In the genomic region with DNA sequence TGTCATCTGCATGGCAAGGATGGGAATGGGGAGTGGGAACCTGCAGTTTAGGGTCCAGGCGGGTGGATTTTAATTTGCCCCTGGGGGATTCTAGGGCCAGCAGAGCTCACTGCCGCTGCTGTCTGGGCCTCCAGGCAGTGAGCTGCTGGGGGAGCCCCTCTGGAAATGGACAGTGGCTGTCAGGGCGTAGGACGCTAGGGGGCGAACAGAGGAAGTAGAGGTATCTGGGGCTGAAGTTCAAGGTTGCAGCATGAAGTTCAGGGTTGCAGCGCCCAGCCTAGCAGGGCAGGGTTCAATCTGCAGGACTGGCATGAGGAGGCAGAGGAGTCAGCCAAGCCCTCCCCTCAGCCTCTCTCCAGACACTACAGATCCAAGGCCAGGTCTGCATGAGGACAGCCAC, we compare ENCODE assay signal across 8 cellular contexts. TPM values are rescaled to one million over a fixed set of nuclear protein-coding genes. Genes with fewer than 3 reads are reported as not detected.
DNase-seq lines count a peak whose midpoint lies in the region; ATAC-seq and TF ChIP-seq lines count a peak whose summit lies in the region.
"Had no signal": no experiment of that assay in that cellular context is flagged by ENCODE, and none has a peak within 500 bp of the region (broad histone marks: within the 10 kb centered on the region; RNA-seq: fewer than 3 reads in every experiment).

No MANE protein-coding gene starts in this region.

- no peaks in the 10 kb centered on the region for H3K4me1 ChIP-seq in HCT116 (ENCODE audit: control insufficient read depth in 1 of 2, insufficient read depth in 2 of 2, low read length in 2 of 2)

- no peaks in the 10 kb centered on the region for H3K9me3 ChIP-seq in HCT116 (ENCODE audit: control insufficient read depth in 1 of 2, insufficient read depth in 1 of 2, low read depth in 1 of 2, low read length in 2 of 2)
- H3K9me3 ChIP-seq: thyroid gland had no signal

- TF ChIP-seq CTCF in HCT116 (IDR thresholded peaks at IDR 0.05 in 2 of 3, conservative IDR thresholded peaks at IDR 0.05 in 1 of 3; ENCODE audit: borderline replicate concordance in 1 of 3, insufficient read depth in 1 of 3, low read depth in 2 of 3, low read length in 2 of 3) = peak; percentile 8 to 48 (median 40); a peak in 4 of 6 replicates

- DNase-seq in HCT116 (ENCODE audit: low read depth, low spot score) (no peak), SK-N-DZ (ENCODE audit: low spot score) (peak; percentile 41), caudate nucleus (lab: John Stamatoyannopoulos, UW) (peak in 3 of 61 donors; percentile 12 to 18 (median 16)), OCI-M2 (lab: John Stamatoyannopoulos, UW; ENCODE audit: unreplicated experiment) (no peak)
- DNase-seq in stimulated activated CD8-positive, alpha-beta memory T cell treated with anti-CD3 and anti-CD28 coated beads, Interleukin-15, amount 100 ng/mL, for 1 hour (ENCODE audit: low read depth) = peak; percentile 37
- DNase-seq: thyroid gland had no signal

- POLR2A ChIA-PET in HCT116 (lab: Charles Lee) = no interaction called here

- CTCF ChIA-PET in HCT116 (lab: Charles Lee) = interaction anchor here (1.2 to 1.5 kb wide), 3 partner anchors 40 to 167 kb away, joined by 3 to 4 read pairs (median 4); no protein-coding TSS in a partner anchor

- TF ChIP-seq RAD21 in HCT116 (IDR thresholded peaks at IDR 0.05; ENCODE audit: low read depth) = peak; percentile 13; the same call in 1 of the 2 replicates

- no peak for TF ChIP-seq POLR2A in HCT116 (IDR thresholded peaks at IDR 0.05; ENCODE audit: borderline replicate concordance, extremely low read depth, insufficient read depth, insufficient read length)

- H3K36me3 ChIP-seq in HCT116 (ENCODE audit: control insufficient read depth in 1 of 2, insufficient read depth in 2 of 2, low read length in 2 of 2) = no peaks in the 10 kb centered on the region
- H3K36me3 ChIP-seq: thyroid gland had no signal

- H3K9ac ChIP-seq in HCT116 (ENCODE audit: low read length) = no peak overlapping the region

- H3K4me2 ChIP-seq in HCT116 (ENCODE audit: low read length) = no peak overlapping the region

- H2AFZ ChIP-seq in HCT116 (ENCODE audit: low read depth, low read length, poor library complexity, severe bottlenecking) = no peak overlapping the region

- no peaks in the 10 kb centered on the region for H3K27me3 ChIP-seq in HCT116 (ENCODE audit: insufficient read depth, low read length)
- H3K27me3 ChIP-seq: thyroid gland had no signal

- H3K79me2 ChIP-seq in HCT116 (ENCODE audit: insufficient read depth, low read length) = no peaks in the 10 kb centered on the region

- no peak overlapping the region for H3K4me3 ChIP-seq in HCT116 (replicated peaks in 1 of 2; ENCODE audit: low read depth in 1 of 2, low read length in 2 of 2)
- H3K4me3 ChIP-seq: thyroid gland had no signal

- no peaks in the 10 kb centered on the region for H4K20me1 ChIP-seq in HCT116 (ENCODE audit: insufficient read depth)

- ATAC-seq in HCT116 (peak; percentile 77), GM19455 (IDR thresholded peaks at IDR 0.05; ENCODE audit: unreplicated experiment) (no peak), HG03442 (IDR thresholded peaks at IDR 0.05; ENCODE audit: unreplicated experiment) (no peak)

- no peak overlapping the region for H3K27ac ChIP-seq in HCT116 (ENCODE audit: low read depth, low read length)
- H3K27ac ChIP-seq in caudate nucleus (ENCODE audit: low read depth, low read length) = peak overlapping the region; percentile 62
- H3K27ac ChIP-seq: thyroid gland had no signal

- intact Hi-C loops in HCT116 (cut with micrococcal nuclease) = no loop called here

- RAD21 ChIA-PET in HCT116 (lab: Charles Lee; ENCODE audit: low non-redundant PET in 1 of 2, low total read pairs in 2 of 2, uncharacterized antibody in 2 of 2, unreplicated experiment in 2 of 2) = no interaction called here

- no peaks in the 10 kb centered on the region for H3K9me2 ChIP-seq in HCT116 (ENCODE audit: insufficient read depth)

- no TSS peak for BruUV-seq in HCT116 (replicated peaks; lab: Mats Ljungman, UMichigan)

TF ChIP-seq in HCT116, 20 proteins besides CTCF, POLR2A, EP300 and RAD21:
- no peak for TF ChIP-seq FOSL1 (IDR thresholded peaks at IDR 0.05; ENCODE audit: low read depth)
- TF ChIP-seq EZH2 (IDR thresholded peaks at IDR 0.05) = no peak
- no peak for TF ChIP-seq ZNF274 (IDR thresholded peaks at IDR 0.05; ENCODE audit: low read depth, low read length)
- TF ChIP-seq SIN3A (IDR thresholded peaks at IDR 0.05; ENCODE audit: low read depth) = no peak
- no peak for TF ChIP-seq CBX3 (IDR thresholded peaks at IDR 0.05; ENCODE audit: low read depth)

RNA-seq across cellular contexts. Expression of gene APBA2, which starts 49.5 kb away (rescaled TPM):
- 0.47 TPM for total RNA-seq in HCT116 (2021; ENCODE audit: unreplicated experiment)
- polyA plus RNA-seq in HCT116 (2012) = 0.16 and 0.22 TPM in 2 replicates
- 108 and 110 TPM in 2 replicates for polyA plus RNA-seq in SK-N-DZ (2014; cell fraction: cytosol; rRNA removed)
- polyA plus RNA-seq in SK-N-DZ (2014; cell fraction: nucleus; rRNA removed) = 124 and 132 TPM in 2 replicates

Comparison
In these comparisons a context has a peak if more than half of its experiments do, and no peak if none do; other contexts are left out.
1. DNase-seq: peak in SK-N-DZ (single experiment) and stimulated activated CD8-positive, alpha-beta memory T cell treated with anti-CD3 and anti-CD28 coated beads, Interleukin-15, amount 100 ng/mL, for 1 hour (single experiment); none in HCT116 (single experiment) and OCI-M2 (single experiment).